In the genomic region with DNA sequence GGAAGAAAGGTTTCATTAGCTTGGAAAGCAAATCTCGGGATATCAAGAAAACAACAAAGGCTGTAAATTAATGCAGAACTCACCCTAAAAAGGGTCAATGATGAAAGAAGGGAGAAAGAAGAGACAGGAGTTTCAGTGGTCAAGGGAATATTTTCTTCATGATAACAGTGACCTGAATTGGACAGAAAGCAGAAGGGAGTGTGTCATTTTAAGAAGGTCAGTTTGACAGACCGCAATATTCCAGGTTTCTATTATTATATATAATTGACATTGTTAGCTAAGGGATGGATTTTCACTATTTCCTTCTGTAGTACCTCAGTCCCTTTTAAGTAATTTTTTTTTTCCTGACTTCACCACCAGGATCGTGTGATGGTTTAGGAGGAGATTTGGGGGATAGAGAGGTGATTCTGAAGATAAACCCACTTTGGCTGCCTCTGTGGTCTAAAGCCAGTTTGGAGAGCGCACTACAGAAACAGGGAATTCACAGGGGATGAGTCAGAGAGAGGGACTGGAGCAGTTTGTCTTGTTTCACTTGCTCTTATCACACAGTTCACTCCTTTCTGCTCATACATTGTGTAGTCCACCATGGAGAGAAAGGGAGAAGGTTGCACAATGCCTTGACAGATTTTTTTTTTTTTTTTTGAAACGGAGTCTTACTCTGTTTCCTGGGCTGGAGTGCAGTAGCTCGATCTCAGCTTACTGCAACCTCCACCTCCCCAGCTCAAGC, we compare ENCODE assay signal across 15 cellular contexts.
DNase-seq lines count a peak whose midpoint lies in the region; ATAC-seq, FAIRE-seq and TF ChIP-seq lines count a peak whose summit lies in the region.
"Had no signal": no experiment of that assay in that cellular context is flagged by ENCODE, and none has a peak within 500 bp of the region (broad histone marks: within the 10 kb centered on the region; RNA-seq: fewer than 3 reads in every experiment).

No MANE protein-coding gene starts in this region.

- H3K23ac ChIP-seq in mesendoderm (ENCODE audit: low read length), result no peak overlapping the region

- H3K4me1 ChIP-seq in A549 (peaks cover 10% of the 10 kb centered on the region), mesendoderm (ENCODE audit: control insufficient read depth, low read depth, low read length) (peaks cover 3% of the 10 kb centered on the region)

- no peak overlapping the region for H3K9ac ChIP-seq in mesendoderm (ENCODE audit: low read length)

- H3K18ac ChIP-seq in mesendoderm (ENCODE audit: low read length), result no peak overlapping the region

- H3K4me2 ChIP-seq in A549, result peak overlapping the region; percentile 41; the same call in 2 of the 3 replicates
- no peak overlapping the region for H3K4me2 ChIP-seq in mesendoderm (ENCODE audit: low read length)
- H3K4me2 ChIP-seq: PC-9 had no signal

- no peaks in the 10 kb centered on the region for H3K36me3 ChIP-seq in mesendoderm (ENCODE audit: control insufficient read depth, insufficient read depth, low read length)
- H3K36me3 ChIP-seq: thyroid gland had no signal

- H2BK15ac ChIP-seq in mesendoderm (replicated peaks; ENCODE audit: low read depth), result no peak overlapping the region

- no peak overlapping the region for H4K8ac ChIP-seq in mesendoderm (ENCODE audit: low read depth, low read length)

- POLR2A ChIA-PET in A549 (lab: Yijun Ruan, JAX), result no interaction called here

- no peak overlapping the region for H4K5ac ChIP-seq in mesendoderm (ENCODE audit: low read length)

- no peak overlapping the region for H3K56ac ChIP-seq in mesendoderm (ENCODE audit: low read length)

- no peak overlapping the region for H2AK5ac ChIP-seq in mesendoderm (ENCODE audit: low read length)

- FAIRE-seq in A549 (lab: Jason Lieb, UNC), result no peak

- H3K4me3 ChIP-seq in A549 (no peak overlapping the region), mesendoderm (ENCODE audit: low read length) (no peak overlapping the region)
- H3K4me3 ChIP-seq: PC-9, skin epidermis, thyroid gland had no signal

- no peaks in the 10 kb centered on the region for H3K27me3 ChIP-seq in mesendoderm (ENCODE audit: insufficient read depth, low read length, poor library complexity)
- H3K27me3 ChIP-seq: thyroid gland had no signal

- no peak for TF ChIP-seq RAD21 in A549 (conservative IDR thresholded peaks at IDR 0.05 in 1 of 2, IDR thresholded peaks at IDR 0.05 in 1 of 2)

- 20% methylated on average over 6 of the region's 6 CpGs for WGBS in A549 (ENCODE audit: missing lambda C conversion rate)
- no CpG with 5 or more reads among the region's 6 CpGs for WGBS in mesendoderm (ENCODE audit: extremely low coverage, insufficient coverage, low lambda C conversion rate)

- TF ChIP-seq EP300 in A549 (IDR thresholded peaks at IDR 0.05), result no peak

- CTCF ChIA-PET in A549 (lab: Yijun Ruan, JAX), result no interaction called here

- no peak for TF ChIP-seq CTCF in A549 (IDR thresholded peaks at IDR 0.05)

- no peak overlapping the region for H2BK120ac ChIP-seq in mesendoderm (ENCODE audit: low read depth, low read length)

- no peaks in the 10 kb centered on the region for H3K9me3 ChIP-seq in A549
- H3K9me3 ChIP-seq: thyroid gland had no signal

- no peak for TF ChIP-seq POLR2A in A549 (IDR thresholded peaks at IDR 0.05; ENCODE audit: low read length)

- no peak overlapping the region for H3K4ac ChIP-seq in mesendoderm (ENCODE audit: low read depth, low read length)

- H2BK5ac ChIP-seq in mesendoderm (ENCODE audit: low read length), result no peak overlapping the region

- peak; percentile 3 to 6 for DNase-seq in A549 (ENCODE audit: low read depth in 1 of 2, low spot score in 1 of 2)
- DNase-seq in NCI-H69 (lab: John Stamatoyannopoulos, UW), result peak; percentile 29
- DNase-seq in fibroblast of gingiva (ENCODE audit: low read depth), result peak; percentile 56
- DNase-seq in mesendoderm, result peak; percentile 46
- no peak for DNase-seq in stimulated activated CD4-positive, alpha-beta T cell treated with anti-CD3 and anti-CD28 coated beads, Interleukin-2, amount 100 ng/mL, for 24 hours
- no peak for DNase-seq in T-helper 9 cell
- DNase-seq: activated CD8-positive, alpha-beta T cell treated with anti-CD3 and anti-CD28 coated beads, Interleukin-2, amount 10 ng/mL, durations not matched to agents 7 days and 5 days; activated naive CD4-positive, alpha-beta T cell; DMS79 treated with DMSO at 0.1 percent for 48 hours; Kasumi-1 had no signal

- H3K79me2 ChIP-seq in mesendoderm (ENCODE audit: control insufficient read depth, insufficient read depth, low read length), result no peaks in the 10 kb centered on the region

- H3K79me1 ChIP-seq in mesendoderm (ENCODE audit: low read length), result no peaks in the 10 kb centered on the region

- ATAC-seq in A549, result peak; percentile 41 to 80; a peak in 2 of 6 replicates
- ATAC-seq in HG02610 (IDR thresholded peaks at IDR 0.05; ENCODE audit: unreplicated experiment), result no peak
- no peak for ATAC-seq in HG03196 (IDR thresholded peaks at IDR 0.05; ENCODE audit: unreplicated experiment)
- ATAC-seq: activated CD8-positive, alpha-beta T cell treated with anti-CD3 and anti-CD28 coated beads, Interleukin-2, amount 10 ng/mL, durations not matched to agents 7 days and 5 days had no signal

- H3K27ac ChIP-seq in A549 (no peak overlapping the region), mesendoderm (ENCODE audit: low read depth, low read length) (no peak overlapping the region)
- H3K27ac ChIP-seq: PC-9, thyroid gland had no signal

TF ChIP-seq in A549, 52 proteins besides CTCF, POLR2A, EP300 and RAD21:
- peak in 1 of 2 experiments; percentile 18; a peak in 1 of 4 replicates for TF ChIP-seq CEBPB (IDR thresholded peaks at IDR 0.05)
- TF ChIP-seq MAFK (IDR thresholded peaks at IDR 0.05; ENCODE audit: partially characterized antibody), result no peak
- TF ChIP-seq CHD4 (IDR thresholded peaks at IDR 0.05; ENCODE audit: borderline replicate concordance), result no peak
- TF ChIP-seq RNF2 (IDR thresholded peaks at IDR 0.05; ENCODE audit: borderline replicate concordance, low read depth), result no peak
- no peak for TF ChIP-seq FOSB (CRISPR knock-in tag; IDR thresholded peaks at IDR 0.05)

Comparison
In these comparisons a context has a peak if more than half of its experiments do, and no peak if none do; other contexts are left out.
1. ATAC-seq: peak in A549 (2 of 2); none in HG02610 (single experiment) and HG03196 (single experiment).
2. DNase-seq: peak in A549 (2 of 2), NCI-H69 (single experiment), fibroblast of gingiva (single experiment) and mesendoderm (single experiment); none in stimulated activated CD4-positive, alpha-beta T cell treated with anti-CD3 and anti-CD28 coated beads, Interleukin-2, amount 100 ng/mL, for 24 hours (0 of 2) and T-helper 9 cell (single experiment).